ENCODE assay signal across 26 cellular contexts in genomic region chr4:114027596-114027995, GRCh38. TPM values are rescaled to one million over a fixed set of nuclear protein-coding genes. Genes with fewer than 3 reads are reported as not detected.
"Had no signal": no experiment of that assay in that cellular context is flagged by ENCODE, and none has a peak within 500 bp of the region (broad histone marks: within the 10 kb centered on the region; RNA-seq: fewer than 3 reads in every experiment).

No MANE protein-coding gene starts in this region.

- H3K4me3 Mint-ChIP-seq: activated CD4-positive, alpha-beta memory T cell treated with anti-CD3 and anti-CD28 coated beads, Interleukin-2, amount 10 ng/mL, durations not matched to agents 7 days and 5 days; activated CD4-positive, alpha-beta T cell treated with anti-CD3 and anti-CD28 coated beads, Interleukin-2, amount 10 ng/mL, durations not matched to agents 7 days and 5 days; activated naive CD4-positive, alpha-beta T cell treated with anti-CD3 and anti-CD28 coated beads, Interleukin-2, amount 10 ng/mL, durations not matched to agents 7 days and 5 days; activated naive CD8-positive, alpha-beta T cell treated with anti-CD3 and anti-CD28 coated beads, Interleukin-2, amount 10 ng/mL, durations not matched to agents 7 days and 5 days; activated T-cell treated with anti-CD3 and anti-CD28 coated beads, Interleukin-2, amount 50 U/mL, for 24 hours; activated T-cell treated with anti-CD3 and anti-CD28 coated beads, Interleukin-2, amount 50 U/mL, for 72 hours; WTC11 had no signal

- H3K36me3 Mint-ChIP-seq: activated naive CD4-positive, alpha-beta T cell treated with anti-CD3 and anti-CD28 coated beads, Interleukin-2, amount 10 ng/mL, durations not matched to agents 7 days and 5 days; activated naive CD4-positive, alpha-beta T cell treated with anti-CD3 and anti-CD28 coated beads, Interleukin-2, amount 50 U/mL, for 72 hours; activated naive CD8-positive, alpha-beta T cell treated with anti-CD3 and anti-CD28 coated beads, Interleukin-2, amount 10 ng/mL, durations not matched to agents 7 days and 5 days; WTC11 had no signal

- H3K27me3 ChIP-seq: ascending aorta, brain microvascular endothelial cell, esophagus squamous epithelium, gastroesophageal sphincter, hepatocyte had no signal

- H3K4me3 ChIP-seq: ascending aorta, esophagus squamous epithelium, gastroesophageal sphincter, heart right ventricle, hepatocyte had no signal

- H3K27me3 Mint-ChIP-seq: activated CD4-positive, alpha-beta memory T cell treated with anti-CD3 and anti-CD28 coated beads, Interleukin-2, amount 10 ng/mL, durations not matched to agents 7 days and 5 days; activated CD4-positive, alpha-beta T cell treated with anti-CD3 and anti-CD28 coated beads, Interleukin-2, amount 10 ng/mL, durations not matched to agents 7 days and 5 days; activated naive CD8-positive, alpha-beta T cell treated with anti-CD3 and anti-CD28 coated beads, Interleukin-2, amount 10 ng/mL, durations not matched to agents 7 days and 5 days; activated T-cell treated with anti-CD3 and anti-CD28 coated beads, Interleukin-2, amount 50 U/mL, for 24 hours had no signal

- H3K4me1 Mint-ChIP-seq: activated CD4-positive, alpha-beta memory T cell treated with anti-CD3 and anti-CD28 coated beads, Interleukin-2, amount 10 ng/mL, durations not matched to agents 7 days and 5 days; activated CD4-positive, alpha-beta T cell treated with anti-CD3 and anti-CD28 coated beads, Interleukin-2, amount 10 ng/mL, durations not matched to agents 7 days and 5 days; activated naive CD4-positive, alpha-beta T cell treated with anti-CD3 and anti-CD28 coated beads, Interleukin-2, amount 10 ng/mL, durations not matched to agents 7 days and 5 days; activated naive CD8-positive, alpha-beta T cell treated with anti-CD3 and anti-CD28 coated beads, Interleukin-2, amount 10 ng/mL, durations not matched to agents 7 days and 5 days; WTC11 had no signal

- H3K4me1 ChIP-seq: ascending aorta, esophagus squamous epithelium, gastroesophageal sphincter, heart right ventricle had no signal

- DNase-seq: activated CD4-positive, alpha-beta memory T cell treated with anti-CD3 and anti-CD28 coated beads, Interleukin-2, amount 10 ng/mL, durations not matched to agents 7 days and 5 days; activated CD4-positive, alpha-beta T cell treated with anti-CD3 and anti-CD28 coated beads for 1 hour; activated CD4-positive, alpha-beta T cell treated with anti-CD3 and anti-CD28 coated beads for 4 hours; activated CD4-positive, alpha-beta T cell treated with anti-CD3 and anti-CD28 coated beads, Interleukin-2, amount 10 ng/mL, durations not matched to agents 7 days and 5 days; activated CD4-positive, alpha-beta T cell treated with anti-CD3 and anti-CD28 coated beads, Interleukin-2, amount 50 U/mL, for 4 hours; activated CD8-positive, alpha-beta memory T cell treated with anti-CD3 and anti-CD28 coated beads, Interleukin-2, amount 50 U/mL, for 48 hours; activated gamma-delta T cell; activated naive CD4-positive, alpha-beta T cell; activated naive CD4-positive, alpha-beta T cell treated with anti-CD3 and anti-CD28 coated beads, Interleukin-2, amount 10 ng/mL, durations not matched to agents 7 days and 5 days; activated naive CD8-positive, alpha-beta T cell treated with anti-CD3 and anti-CD28 coated beads, Interleukin-2, amount 10 ng/mL, durations not matched to agents 7 days and 5 days; activated T-cell treated with anti-CD3 and anti-CD28 coated beads for 4 hours; activated T-cell treated with anti-CD3 and anti-CD28 coated beads, Interleukin-2, amount 50 U/mL, for 24 hours; activated T-cell treated with anti-CD3 and anti-CD28 coated beads, Interleukin-2, amount 50 U/mL, for 72 hours; cortex of kidney; effector CD8-positive, alpha-beta T cell; esophagus squamous epithelium; foreskin melanocyte; heart right ventricle had no signal

- H3K9me3 ChIP-seq: ascending aorta, esophagus squamous epithelium, gastroesophageal sphincter, heart right ventricle had no signal

- H3K9me3 Mint-ChIP-seq: activated CD4-positive, alpha-beta memory T cell treated with anti-CD3 and anti-CD28 coated beads, Interleukin-2, amount 10 ng/mL, durations not matched to agents 7 days and 5 days; activated CD4-positive, alpha-beta T cell treated with anti-CD3 and anti-CD28 coated beads, Interleukin-2, amount 10 ng/mL, durations not matched to agents 7 days and 5 days; activated naive CD4-positive, alpha-beta T cell treated with anti-CD3 and anti-CD28 coated beads, Interleukin-2, amount 10 ng/mL, durations not matched to agents 7 days and 5 days; activated naive CD4-positive, alpha-beta T cell treated with anti-CD3 and anti-CD28 coated beads, Interleukin-2, amount 50 U/mL, for 72 hours; activated naive CD8-positive, alpha-beta T cell treated with anti-CD3 and anti-CD28 coated beads, Interleukin-2, amount 10 ng/mL, durations not matched to agents 7 days and 5 days; activated T-cell treated with anti-CD3 and anti-CD28 coated beads, Interleukin-2, amount 50 U/mL, for 24 hours; activated T-cell treated with anti-CD3 and anti-CD28 coated beads, Interleukin-2, amount 50 U/mL, for 72 hours; WTC11 had no signal

- H3K27ac Mint-ChIP-seq: activated CD4-positive, alpha-beta memory T cell treated with anti-CD3 and anti-CD28 coated beads, Interleukin-2, amount 10 ng/mL, durations not matched to agents 7 days and 5 days; activated CD4-positive, alpha-beta T cell treated with anti-CD3 and anti-CD28 coated beads, Interleukin-2, amount 10 ng/mL, durations not matched to agents 7 days and 5 days; activated naive CD4-positive, alpha-beta T cell treated with anti-CD3 and anti-CD28 coated beads, Interleukin-2, amount 10 ng/mL, durations not matched to agents 7 days and 5 days; activated naive CD4-positive, alpha-beta T cell treated with anti-CD3 and anti-CD28 coated beads, Interleukin-2, amount 50 U/mL, for 72 hours; activated naive CD8-positive, alpha-beta T cell treated with anti-CD3 and anti-CD28 coated beads, Interleukin-2, amount 10 ng/mL, durations not matched to agents 7 days and 5 days; activated T-cell treated with anti-CD3 and anti-CD28 coated beads, Interleukin-2, amount 50 U/mL, for 24 hours; activated T-cell treated with anti-CD3 and anti-CD28 coated beads, Interleukin-2, amount 50 U/mL, for 72 hours; WTC11 had no signal

- H3K36me3 ChIP-seq: ascending aorta, brain microvascular endothelial cell, esophagus squamous epithelium, gastroesophageal sphincter, heart right ventricle had no signal

- ATAC-seq: activated naive CD4-positive, alpha-beta T cell treated with anti-CD3 and anti-CD28 coated beads, Interleukin-2, amount 50 U/mL, for 72 hours; activated T-cell treated with anti-CD3 and anti-CD28 coated beads, Interleukin-2, amount 50 U/mL, for 72 hours; gastroesophageal sphincter; heart right ventricle; WTC11 had no signal

- H3K27ac ChIP-seq: ascending aorta, brain microvascular endothelial cell, epithelial cell of prostate, esophagus squamous epithelium, gastroesophageal sphincter, heart right ventricle, hepatocyte, VCaP had no signal

RNA-seq across cellular contexts. Expression of gene ARSJ, which starts 48.1 kb away (rescaled TPM):
- total RNA-seq: activated CD4-positive, alpha-beta memory T cell treated with anti-CD3 and anti-CD28 coated beads, Interleukin-2, amount 10 ng/mL, durations not matched to agents 7 days and 5 days; activated CD4-positive, alpha-beta T cell treated with anti-CD3 and anti-CD28 coated beads, Interleukin-2, amount 10 ng/mL, durations not matched to agents 7 days and 5 days; activated T-cell treated with anti-CD3 and anti-CD28 coated beads, Interleukin-2, amount 50 U/mL, for 72 hours had no signal
